Comparison of ENCODE assay signal across 1 cellular context in the genomic region with DNA sequence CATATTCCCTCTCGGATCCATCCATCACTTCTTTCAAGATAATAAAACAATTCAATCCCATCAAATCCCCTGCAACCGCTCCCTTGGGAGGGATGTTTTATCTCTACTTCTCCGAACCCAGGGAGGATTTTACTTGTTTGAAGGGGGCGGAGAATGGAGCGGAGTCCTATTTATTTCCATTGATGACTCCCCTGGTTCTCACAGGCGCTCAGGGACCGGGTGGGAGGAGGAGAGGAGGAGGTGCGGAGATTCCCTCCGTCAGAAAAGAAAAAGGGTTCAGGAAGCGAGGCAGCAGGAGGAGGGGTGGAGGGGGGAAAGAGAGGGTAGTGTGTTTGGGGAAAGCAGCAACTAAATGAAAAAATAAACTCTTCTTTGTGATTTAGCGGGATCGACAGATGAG.
TF ChIP-seq lines count a peak whose summit lies in the region.

No MANE protein-coding gene starts in this region.

TF ChIP-seq in WTC11, 78 proteins besides CTCF, POLR2A, EP300 and RAD21 (continued from another document):
- TF ChIP-seq, protein P1, sequence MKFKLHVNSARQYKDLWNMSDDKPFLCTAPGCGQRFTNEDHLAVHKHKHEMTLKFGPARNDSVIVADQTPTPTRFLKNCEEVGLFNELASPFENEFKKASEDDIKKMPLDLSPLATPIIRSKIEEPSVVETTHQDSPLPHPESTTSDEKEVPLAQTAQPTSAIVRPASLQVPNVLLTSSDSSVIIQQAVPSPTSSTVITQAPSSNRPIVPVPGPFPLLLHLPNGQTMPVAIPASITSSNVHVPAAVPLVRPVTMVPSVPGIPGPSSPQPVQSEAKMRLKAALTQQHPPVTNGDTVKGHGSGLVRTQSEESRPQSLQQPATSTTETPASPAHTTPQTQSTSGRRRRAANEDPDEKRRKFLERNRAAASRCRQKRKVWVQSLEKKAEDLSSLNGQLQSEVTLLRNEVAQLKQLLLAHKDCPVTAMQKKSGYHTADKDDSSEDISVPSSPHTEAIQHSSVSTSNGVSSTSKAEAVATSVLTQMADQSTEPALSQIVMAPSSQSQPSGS (CRISPR knock-in tag; IDR thresholded peaks at IDR 0.05; ENCODE audit: borderline replicate concordance, low read depth), result no peak
- TF ChIP-seq, protein P2, sequence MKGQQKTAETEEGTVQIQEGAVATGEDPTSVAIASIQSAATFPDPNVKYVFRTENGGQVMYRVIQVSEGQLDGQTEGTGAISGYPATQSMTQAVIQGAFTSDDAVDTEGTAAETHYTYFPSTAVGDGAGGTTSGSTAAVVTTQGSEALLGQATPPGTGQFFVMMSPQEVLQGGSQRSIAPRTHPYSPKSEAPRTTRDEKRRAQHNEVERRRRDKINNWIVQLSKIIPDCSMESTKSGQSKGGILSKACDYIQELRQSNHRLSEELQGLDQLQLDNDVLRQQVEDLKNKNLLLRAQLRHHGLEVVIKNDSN (CRISPR knock-in tag; IDR thresholded peaks at IDR 0.05), result no peak
